ENCODE assay signal across 19 cellular contexts in the genomic region with DNA sequence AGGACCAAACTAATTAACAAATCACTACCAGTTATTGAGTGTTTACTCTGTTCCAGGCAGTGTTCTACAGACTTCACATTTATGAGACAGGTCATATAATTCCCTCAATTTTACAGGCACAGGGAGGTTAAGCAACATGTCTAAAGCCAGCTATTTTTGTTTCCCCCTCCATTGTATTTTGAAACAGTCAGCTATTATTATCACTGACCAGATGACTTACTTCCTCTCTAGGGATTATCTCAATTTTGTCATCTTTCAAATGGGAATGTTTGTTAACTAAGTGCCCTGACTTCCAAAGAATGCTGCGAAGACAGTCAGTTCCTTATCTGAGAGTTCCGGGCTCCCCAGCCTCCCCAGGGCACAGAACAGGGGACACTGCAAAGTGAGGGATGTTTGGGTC. TPM values are rescaled to one million over a fixed set of nuclear protein-coding genes. Genes with fewer than 3 reads are reported as not detected.
DNase-seq lines count a peak whose midpoint lies in the region; ATAC-seq, FAIRE-seq and TF ChIP-seq lines count a peak whose summit lies in the region.
"Had no signal": no experiment of that assay in that cellular context is flagged by ENCODE, and none has a peak within 500 bp of the region (broad histone marks: within the 10 kb centered on the region; RNA-seq: fewer than 3 reads in every experiment).

No MANE protein-coding gene starts in this region.

- no TSS peak for BruUV-seq in GM12878 (replicated peaks; lab: Mats Ljungman, UMichigan)

- no peaks in the 10 kb centered on the region for H3K79me2 ChIP-seq in GM12878 (ENCODE audit: control insufficient read depth, insufficient read depth, low read length)

- no peaks in the 10 kb centered on the region for H3K27me3 ChIP-seq in CD8-positive, alpha-beta memory T cell (ENCODE audit: insufficient read depth, low read length, poor library complexity, severe bottlenecking)
- no peaks in the 10 kb centered on the region for H3K27me3 ChIP-seq in GM12878 (replicated peaks in 1 of 2; ENCODE audit: control insufficient read depth in 2 of 2, insufficient read depth in 2 of 2, low read length in 1 of 2)
- H3K27me3 ChIP-seq in stomach = peaks cover 0 to 10% (median 0%) of the 10 kb centered on the region in 3 donors

- intact Hi-C loops in GM12878 (cut with micrococcal nuclease; ENCODE audit: unreplicated experiment) = no loop called here
- intact Hi-C loops in stomach (cut with DNase I; ENCODE audit: low total_unique reads) = no loop called here

- H3K4me1 ChIP-seq in CD8-positive, alpha-beta memory T cell (ENCODE audit: insufficient read depth, low read length) = peaks cover 7% of the 10 kb centered on the region
- H3K4me1 ChIP-seq in GM12878 (ENCODE audit: control insufficient read depth, insufficient read depth, low read length) = peaks cover 6% of the 10 kb centered on the region; the same call in 1 of the 2 replicates
- peaks cover 0 to 8% (median 6%) of the 10 kb centered on the region in 4 donors for H3K4me1 ChIP-seq in stomach

- RAD21 ChIA-PET in GM12878 (lab: Charles Lee; ENCODE audit: unreplicated experiment) = interaction anchor here (1.0 kb wide), 1 partner anchor 61 kb away, joined by 3 read pairs; a partner anchor contains a TSS

- no peak overlapping the region for H3K9ac ChIP-seq in GM12878 (ENCODE audit: control insufficient read depth, insufficient read depth, low read length)

- no peak for TF ChIP-seq RAD21 in GM12878 (IDR thresholded peaks at IDR 0.05; ENCODE audit: insufficient read depth, low read depth, low read length)

- DNase-seq in CD8-positive, alpha-beta memory T cell = no peak
- peak; percentile 94 for DNase-seq in MV-4-11 (lab: John Stamatoyannopoulos, UW)
- DNase-seq in GM12878 (ENCODE audit: low read depth, low spot score) = no peak
- peak; percentile 23 for DNase-seq in medulla oblongata (ENCODE audit: extremely low spot score)
- DNase-seq in activated effector memory CD4-positive, alpha-beta T cell treated with anti-CD3 and anti-CD28 coated beads, Interleukin-2, amount 50 U/mL, for 16 hours = no peak
- no peak for DNase-seq in NCI-H1694 treated with DMSO at 0.1 percent for 48 hours (lab: John Stamatoyannopoulos, UW)
- no peak for DNase-seq in stomach
- DNase-seq: activated CD4-positive, alpha-beta memory T cell treated with anti-CD3 and anti-CD28 coated beads, Interleukin-2, amount 10 ng/mL, durations not matched to agents 7 days and 5 days; IMR-90; NCI-H1417 treated with DMSO at 0.1 percent for 48 hours; stimulated activated CD4-positive, alpha-beta T cell treated with anti-CD3 and anti-CD28 coated beads, Interleukin-15, amount 100 ng/mL, for 24 hours had no signal

- peaks cover 4 to 5% (median 5%) of the 10 kb centered on the region in 3 donors for H3K4me1 Mint-ChIP-seq in CD8-positive, alpha-beta memory T cell

- no peaks in the 10 kb centered on the region for H3K27me3 Mint-ChIP-seq in CD8-positive, alpha-beta memory T cell

- no peak overlapping the region for H3K4me2 ChIP-seq in GM12878 (ENCODE audit: control insufficient read depth, insufficient read depth)
- H3K4me2 ChIP-seq: GM23338 had no signal

- no peak overlapping the region for H3K27ac Mint-ChIP-seq in CD8-positive, alpha-beta memory T cell
- H3K27ac Mint-ChIP-seq: activated CD4-positive, alpha-beta memory T cell treated with anti-CD3 and anti-CD28 coated beads, Interleukin-2, amount 10 ng/mL, durations not matched to agents 7 days and 5 days; activated T-helper 1 cell treated with anti-CD3 and anti-CD28 coated beads, Interleukin-12 subunit alpha, Interleukin-12 subunit beta, Interleukin-2, Interleukin-4 antibody, amounts not matched to agents 30 ng/mL and 10 ng/mL and 1 ng/mL, durations not matched to agents 14 hours and 24 hours and 36 hours; GM23338 had no signal

- no peak for TF ChIP-seq POLR2A in GM12878 (IDR thresholded peaks at IDR 0.05; ENCODE audit: low read depth, low read length)
- no peak for TF ChIP-seq POLR2A in stomach (IDR thresholded peaks at IDR 0.05)

- H3K4me3 Mint-ChIP-seq in CD8-positive, alpha-beta memory T cell = no peak overlapping the region
- H3K4me3 Mint-ChIP-seq: activated CD4-positive, alpha-beta memory T cell treated with anti-CD3 and anti-CD28 coated beads, Interleukin-2, amount 10 ng/mL, durations not matched to agents 7 days and 5 days; activated T-helper 1 cell treated with anti-CD3 and anti-CD28 coated beads, Interleukin-12 subunit alpha, Interleukin-12 subunit beta, Interleukin-2, Interleukin-4 antibody, amounts not matched to agents 30 ng/mL and 10 ng/mL and 1 ng/mL, durations not matched to agents 14 hours and 24 hours and 36 hours; GM23338; nephron had no signal

- peaks cover 0 to under 1% (median 0%) of the 10 kb centered on the region in 3 donors for H3K36me3 Mint-ChIP-seq in CD8-positive, alpha-beta memory T cell

- 74% methylated on average over 2 of the region's 2 CpGs for WGBS in GM12878 (ENCODE audit: insufficient coverage, insufficient replicate concordance, low lambda C conversion rate, missing lambda C conversion rate)
- WGBS in stomach, 5 donors = 52 to 86% (median 67%) methylated on average over 2 of the region's 2 CpGs

- ATAC-seq in GM12878 (no peak; the same call in 2 of the 3 replicates), HG03354 (IDR thresholded peaks at IDR 0.05; ENCODE audit: poor library complexity, severe bottlenecking, unreplicated experiment) (no peak)
- ATAC-seq: GM23338 had no signal

- H4K20me1 ChIP-seq in GM12878 (ENCODE audit: control insufficient read depth, insufficient read depth) = no peaks in the 10 kb centered on the region

- SMC1A ChIA-PET in GM12878 (lab: Charles Lee; ENCODE audit: uncharacterized antibody, unreplicated experiment) = no interaction called here

- POLR2A ChIA-PET in CD8-positive, alpha-beta memory T cell (lab: Charles Lee) = no interaction called here
- POLR2A ChIA-PET in GM12878 (lab: Charles Lee) = no interaction called here

- peak overlapping the region; percentile 4 for H3K27ac ChIP-seq in CD8-positive, alpha-beta memory T cell (ENCODE audit: low read depth, low read length)
- no peak overlapping the region for H3K27ac ChIP-seq in GM12878 (ENCODE audit: control insufficient read depth, insufficient read depth)
- no peak overlapping the region for H3K27ac ChIP-seq in stomach

- CTCF ChIA-PET in CD8-positive, alpha-beta memory T cell (lab: Charles Lee) = no interaction called here
- CTCF ChIA-PET in GM12878 (lab: Yijun Ruan, JAX) = interaction anchor here (1.4 kb wide), 2 partner anchors 10 to 23 kb away, joined by 3 to 4 read pairs; no protein-coding TSS in a partner anchor

- no peak overlapping the region for H3K4me3 ChIP-seq in CD8-positive, alpha-beta memory T cell (ENCODE audit: low read length)
- H3K4me3 ChIP-seq in GM12878 (no peak overlapping the region), stomach (no peak overlapping the region)
- H3K4me3 ChIP-seq: GM23338, lung had no signal

- H2AFZ ChIP-seq in GM12878 (ENCODE audit: control insufficient read depth, low read depth, low read length) = no peak overlapping the region
- H2AFZ ChIP-seq: GM23338 had no signal

- TF ChIP-seq CTCF in GM12878 (IDR thresholded peaks at IDR 0.05 in 2 of 3, conservative IDR thresholded peaks at IDR 0.05 in 1 of 3; ENCODE audit: control insufficient read depth in 2 of 3, extremely low read depth in 1 of 3, insufficient read depth in 1 of 3, low read depth in 3 of 3, low read length in 3 of 3) (no peak), stomach (IDR thresholded peaks at IDR 0.05) (no peak)

- H3K9me3 Mint-ChIP-seq in CD8-positive, alpha-beta memory T cell = no peaks in the 10 kb centered on the region
- H3K9me3 Mint-ChIP-seq: activated CD4-positive, alpha-beta memory T cell treated with anti-CD3 and anti-CD28 coated beads, Interleukin-2, amount 10 ng/mL, durations not matched to agents 7 days and 5 days; activated T-helper 1 cell treated with anti-CD3 and anti-CD28 coated beads, Interleukin-12 subunit alpha, Interleukin-12 subunit beta, Interleukin-2, Interleukin-4 antibody, amounts not matched to agents 30 ng/mL and 10 ng/mL and 1 ng/mL, durations not matched to agents 14 hours and 24 hours and 36 hours; GM23338; nephron had no signal

- in situ Hi-C loops in GM12878 (cut with MboI) = no loop called here

- no peaks in the 10 kb centered on the region for H3K9me3 ChIP-seq in CD8-positive, alpha-beta memory T cell (ENCODE audit: low read length)
- no peaks in the 10 kb centered on the region for H3K9me3 ChIP-seq in GM12878 (replicated peaks; ENCODE audit: control insufficient read depth, insufficient read depth, low read length)
- H3K9me3 ChIP-seq in stomach = no peaks in the 10 kb centered on the region

- FAIRE-seq in GM12878 (lab: Jason Lieb, UNC) = no peak
- FAIRE-seq: endometrium had no signal

- TF ChIP-seq EP300 in GM12878 (IDR thresholded peaks at IDR 0.05; ENCODE audit: borderline replicate concordance in 1 of 2, control insufficient read depth in 1 of 2, low read depth in 2 of 2, low read length in 2 of 2) (no peak), stomach (IDR thresholded peaks at IDR 0.05) (no peak)

- H3K36me3 ChIP-seq in CD8-positive, alpha-beta memory T cell (ENCODE audit: insufficient read depth, low read length) = no peaks in the 10 kb centered on the region
- H3K36me3 ChIP-seq in GM12878 (ENCODE audit: control insufficient read depth in 2 of 2, insufficient read depth in 2 of 2, low read length in 1 of 2) = no peaks in the 10 kb centered on the region
- no peaks in the 10 kb centered on the region for H3K36me3 ChIP-seq in stomach

RNA-seq across cellular contexts. Expression of a gene that starts 5.6 kb away (rescaled TPM):
- total RNA-seq in CD8-positive, alpha-beta memory T cell = 10 to 100 TPM; 53.1 to 55.8 TPM
- 122 TPM for polyA plus RNA-seq in CD8-positive, alpha-beta memory T cell
- total RNA-seq in GM12878 (2013; cell fraction: nucleolus; rRNA removed) = 47.0 and 48.5 TPM in 2 replicates
- total RNA-seq in GM12878 (2014; rRNA removed) (54.8 and 54.9 TPM in 2 replicates), GM12878 (2014; rRNA removed; fragmentation: Illumina TruSeq; extraction: Trizol) (49.2 and 51.3 TPM in 2 replicates), GM12878 (2021) (87.3 and 87.9 TPM in 2 replicates), stomach (10 to 100 TPM in 4 of 5 donors, 1 to 10 TPM in 1; 2.2 to 45.5 (median 30.3) TPM)
- polyA plus RNA-seq in GM12878 (2011; ENCODE audit: low read depth) = 53.9 TPM
- polyA plus RNA-seq in GM12878 (2011; rRNA removed) (51.1 and 64.8 TPM in 2 replicates), GM12878 (2014; fragmentation: Illumina TruSeq; extraction: Trizol) (38.9 and 82.4 TPM in 2 replicates), GM12878 (2014; fragmentation: Nextera tagmentation; extraction: Ambion mirVana) (10 to 100 TPM in 1 of 2 experiments, 1 to 10 TPM in 1; 7.2 to 14.6 TPM), GM12878 (2014; rRNA removed) (85.7 and 93.8 TPM in 2 replicates), GM12878 (2016; fragmentation: Nextera tagmentation; extraction: Ambion mirVana) (100 to 1,000 TPM in 1 of 2 experiments, 10 to 100 TPM in 1; 99.9 to 102 TPM), stomach (10 to 100 TPM; 21.7 to 33.7 (median 25.8) TPM)
- polyA plus RNA-seq in GM12878 (2011; cell fraction: cytosol; rRNA removed) = 75.2 and 92.2 TPM in 2 replicates
- polyA plus RNA-seq in GM12878 (2011; cell fraction: nucleus; rRNA removed) = 63.7 and 69.2 TPM in 2 replicates
- 77.2 and 87.5 TPM in 2 replicates for polyA plus RNA-seq in GM12878 (2012)
- 49.2 and 69.5 TPM in 2 replicates for polyA minus RNA-seq in GM12878 (2011; rRNA and poly(A)+ RNA removed)
- 20.2 and 23.6 TPM in 2 replicates for polyA minus RNA-seq in GM12878 (2011; cell fraction: cytosol; rRNA and poly(A)+ RNA removed)
- 12.0 and 26.0 TPM in 2 replicates for polyA minus RNA-seq in GM12878 (2011; cell fraction: nucleus; rRNA and poly(A)+ RNA removed)

RNA-seq across cellular contexts. Expression of a gene that starts 7.8 kb away (rescaled TPM):
- total RNA-seq in CD8-positive, alpha-beta memory T cell = not detected
- polyA plus RNA-seq in CD8-positive, alpha-beta memory T cell = not detected
- 0.67 TPM in 1 of 2 replicates, not detected in the other for total RNA-seq in GM12878 (2013; cell fraction: nucleolus; rRNA removed)
- total RNA-seq in GM12878 (2014; rRNA removed) = 0.54 TPM in 1 of 2 replicates, not detected in the other
- 0.18 and 0.23 TPM in 2 replicates for total RNA-seq in GM12878 (2014; rRNA removed; fragmentation: Illumina TruSeq; extraction: Trizol)
- 0.24 and 0.44 TPM in 2 replicates for total RNA-seq in GM12878 (2021)
- polyA plus RNA-seq in GM12878 (2011; ENCODE audit: low read depth) = 0.39 TPM
- polyA plus RNA-seq in GM12878 (2011; rRNA removed) = not detected in 2 replicates
- not detected in 2 replicates for polyA plus RNA-seq in GM12878 (2011; cell fraction: cytosol; rRNA removed)
- polyA plus RNA-seq in GM12878 (2011; cell fraction: nucleus; rRNA removed) = not detected in 2 replicates
- polyA plus RNA-seq in GM12878 (2012) = 0.60 and 1.5 TPM in 2 replicates
- 0.10 TPM in 1 of 2 replicates, not detected in the other for polyA plus RNA-seq in GM12878 (2014; fragmentation: Illumina TruSeq; extraction: Trizol)
- under 1 TPM in 1 of 2 experiments, not detected in 1; 0.14 TPM for polyA plus RNA-seq in GM12878 (2014; fragmentation: Nextera tagmentation; extraction: Ambion mirVana)
- polyA plus RNA-seq in GM12878 (2014; rRNA removed) = 0.16 and 1.1 TPM in 2 replicates
- under 1 TPM in 1 of 2 experiments, not detected in 1; 0.20 TPM for polyA plus RNA-seq in GM12878 (2016; fragmentation: Nextera tagmentation; extraction: Ambion mirVana)
- polyA minus RNA-seq in GM12878 (2011; rRNA and poly(A)+ RNA removed) = not detected in 2 replicates
- not detected in 2 replicates for polyA minus RNA-seq in GM12878 (2011; cell fraction: cytosol; rRNA and poly(A)+ RNA removed)
- polyA minus RNA-seq in GM12878 (2011; cell fraction: nucleus; rRNA and poly(A)+ RNA removed) = not detected in 2 replicates
- total RNA-seq in stomach = not detected
- polyA plus RNA-seq in stomach = not detected
- total RNA-seq: activated CD4-positive, alpha-beta memory T cell treated with anti-CD3 and anti-CD28 coated beads, Interleukin-2, amount 10 ng/mL, durations not matched to agents 7 days and 5 days; activated T-helper 1 cell treated with anti-CD3 and anti-CD28 coated beads, Interleukin-12 subunit alpha, Interleukin-12 subunit beta, Interleukin-2, Interleukin-4 antibody, amounts not matched to agents 30 ng/mL and 10 ng/mL and 1 ng/mL, durations not matched to agents 14 hours and 24 hours and 36 hours; glomerular endothelial cell; GM23338; IMR-90 had no signal
- polyA plus RNA-seq: BJ, GM23338, IMR-90 had no signal

RNA-seq across cellular contexts. Expression of a gene that starts 36.9 kb away (rescaled TPM):
- under 1 TPM; 0.39 to 0.51 TPM for total RNA-seq in CD8-positive, alpha-beta memory T cell
- polyA plus RNA-seq in CD8-positive, alpha-beta memory T cell = not detected
- total RNA-seq in GM12878 (2013; cell fraction: nucleolus; rRNA removed) = 0.86 and 1.1 TPM in 2 replicates
- total RNA-seq in GM12878 (2014; rRNA removed) (0.16 and 0.62 TPM in 2 replicates), GM12878 (2014; rRNA removed; fragmentation: Illumina TruSeq; extraction: Trizol) (0.67 and 0.83 TPM in 2 replicates), GM12878 (2021) (0.74 and 1.2 TPM in 2 replicates), stomach (10 to 100 TPM in 1 of 5 donors, 1 to 10 TPM in 1, under 1 TPM in 1, not detected in 2; 0.45 to 21.3 (median 1.8) TPM)
- polyA plus RNA-seq in GM12878 (2011; ENCODE audit: low read depth) = 0.38 TPM
- polyA plus RNA-seq in GM12878 (2011; rRNA removed) (0.33 and 0.45 TPM in 2 replicates), GM12878 (2014; fragmentation: Illumina TruSeq; extraction: Trizol) (1.1 TPM in 1 of 2 replicates, not detected in the other), GM12878 (2014; fragmentation: Nextera tagmentation; extraction: Ambion mirVana) (under 1 TPM; 0.35 TPM), GM12878 (2014; rRNA removed) (0.27 and 0.77 TPM in 2 replicates), GM12878 (2016; fragmentation: Nextera tagmentation; extraction: Ambion mirVana) (under 1 TPM; 0.36 to 0.42 TPM), stomach (100 to 1,000 TPM in 1 of 3 donors, 10 to 100 TPM in 2; 14.4 to 121 (median 73.2) TPM)
- polyA plus RNA-seq in GM12878 (2011; cell fraction: cytosol; rRNA removed) = 0.60 and 1.1 TPM in 2 replicates
- 3.7 and 5.3 TPM in 2 replicates for polyA plus RNA-seq in GM12878 (2011; cell fraction: nucleus; rRNA removed)
- 0.39 and 0.74 TPM in 2 replicates for polyA plus RNA-seq in GM12878 (2012)
- polyA minus RNA-seq in GM12878 (2011; rRNA and poly(A)+ RNA removed) = 0.26 TPM in 1 of 2 replicates, not detected in the other
- not detected in 2 replicates for polyA minus RNA-seq in GM12878 (2011; cell fraction: cytosol; rRNA and poly(A)+ RNA removed)
- polyA minus RNA-seq in GM12878 (2011; cell fraction: nucleus; rRNA and poly(A)+ RNA removed) = 0.36 TPM in 1 of 2 replicates, not detected in the other
- total RNA-seq: glomerular endothelial cell, GM23338, IMR-90 had no signal

RNA-seq across cellular contexts. Expression of a gene that starts 44.2 kb away (rescaled TPM):
- total RNA-seq in CD8-positive, alpha-beta memory T cell = 100 to 1,000 TPM; 199 to 200 TPM
- 95.0 TPM for polyA plus RNA-seq in CD8-positive, alpha-beta memory T cell
- 119 and 126 TPM in 2 replicates for total RNA-seq in GM12878 (2013; cell fraction: nucleolus; rRNA removed)
- total RNA-seq in GM12878 (2014; rRNA removed) (98.0 and 111 TPM in 2 replicates), GM12878 (2014; rRNA removed; fragmentation: Illumina TruSeq; extraction: Trizol) (142 and 143 TPM in 2 replicates), GM12878 (2021) (79.5 and 85.3 TPM in 2 replicates), stomach (100 to 1,000 TPM in 1 of 5 donors, 10 to 100 TPM in 3, 1 to 10 TPM in 1; 7.2 to 105 (median 21.4) TPM)
- polyA plus RNA-seq in GM12878 (2011; ENCODE audit: low read depth) = 83.3 TPM
- polyA plus RNA-seq in GM12878 (2011; rRNA removed) (54.1 and 71.8 TPM in 2 replicates), GM12878 (2014; fragmentation: Illumina TruSeq; extraction: Trizol) (154 and 200 TPM in 2 replicates), GM12878 (2014; fragmentation: Nextera tagmentation; extraction: Ambion mirVana) (100 to 1,000 TPM in 1 of 2 experiments, 10 to 100 TPM in 1; 98.2 to 119 TPM), GM12878 (2014; rRNA removed) (78.9 and 83.8 TPM in 2 replicates), GM12878 (2016; fragmentation: Nextera tagmentation; extraction: Ambion mirVana) (100 to 1,000 TPM; 109 to 119 TPM), stomach (10 to 100 TPM; 28.2 to 47.8 (median 47.6) TPM)
- polyA plus RNA-seq in GM12878 (2011; cell fraction: cytosol; rRNA removed) = 50.8 and 59.9 TPM in 2 replicates
- 16.8 and 23.9 TPM in 2 replicates for polyA plus RNA-seq in GM12878 (2011; cell fraction: nucleus; rRNA removed)
- 58.3 and 59.3 TPM in 2 replicates for polyA plus RNA-seq in GM12878 (2012)
- 50.1 and 61.2 TPM in 2 replicates for polyA minus RNA-seq in GM12878 (2011; rRNA and poly(A)+ RNA removed)
- polyA minus RNA-seq in GM12878 (2011; cell fraction: cytosol; rRNA and poly(A)+ RNA removed) = 19.4 and 22.1 TPM in 2 replicates
- 23.1 and 36.3 TPM in 2 replicates for polyA minus RNA-seq in GM12878 (2011; cell fraction: nucleus; rRNA and poly(A)+ RNA removed)

RNA-seq across cellular contexts. Expression of a gene that starts 55.3 kb away (rescaled TPM):
- 10 to 100 TPM; 19.2 to 20.6 TPM for total RNA-seq in CD8-positive, alpha-beta memory T cell
- 14.6 TPM for polyA plus RNA-seq in CD8-positive, alpha-beta memory T cell
- total RNA-seq in GM12878 (2013; cell fraction: nucleolus; rRNA removed) = 8.3 and 10.1 TPM in 2 replicates
- total RNA-seq in GM12878 (2014; rRNA removed) = 19.3 and 19.4 TPM in 2 replicates
- total RNA-seq in GM12878 (2014; rRNA removed; fragmentation: Illumina TruSeq; extraction: Trizol) = 6.2 and 6.4 TPM in 2 replicates
- total RNA-seq in GM12878 (2021) = 20.3 and 21.1 TPM in 2 replicates
- polyA plus RNA-seq in GM12878 (2011; ENCODE audit: low read depth) = 5.8 TPM
- polyA plus RNA-seq in GM12878 (2011; rRNA removed) = 2.0 and 3.1 TPM in 2 replicates
- 4.1 and 4.8 TPM in 2 replicates for polyA plus RNA-seq in GM12878 (2011; cell fraction: cytosol; rRNA removed)
- polyA plus RNA-seq in GM12878 (2011; cell fraction: nucleus; rRNA removed) = 22.3 and 23.6 TPM in 2 replicates
- polyA plus RNA-seq in GM12878 (2012) = 12.1 and 14.5 TPM in 2 replicates
- 3.1 and 6.1 TPM in 2 replicates for polyA plus RNA-seq in GM12878 (2014; fragmentation: Illumina TruSeq; extraction: Trizol)
- polyA plus RNA-seq in GM12878 (2014; fragmentation: Nextera tagmentation; extraction: Ambion mirVana) = 1 to 10 TPM in 1 of 2 experiments, under 1 TPM in 1; 0.39 to 1.2 TPM
- polyA plus RNA-seq in GM12878 (2014; rRNA removed) = 14.6 and 16.3 TPM in 2 replicates
- 1 to 10 TPM; 9.4 to 9.5 TPM for polyA plus RNA-seq in GM12878 (2016; fragmentation: Nextera tagmentation; extraction: Ambion mirVana)
- polyA minus RNA-seq in GM12878 (2011; rRNA and poly(A)+ RNA removed) = 3.0 and 7.0 TPM in 2 replicates
- 2.9 and 3.2 TPM in 2 replicates for polyA minus RNA-seq in GM12878 (2011; cell fraction: cytosol; rRNA and poly(A)+ RNA removed)
- polyA minus RNA-seq in GM12878 (2011; cell fraction: nucleus; rRNA and poly(A)+ RNA removed) = 4.2 and 7.2 TPM in 2 replicates
- 100 to 1,000 TPM in 1 of 5 donors, 10 to 100 TPM in 2, 1 to 10 TPM in 2; 5.5 to 118 (median 23.9) TPM for total RNA-seq in stomach
- polyA plus RNA-seq in stomach = 10 to 100 TPM; 13.0 to 16.4 (median 15.1) TPM

Comparison
In these comparisons a context has a peak if more than half of its experiments do, and no peak if none do; other contexts are left out.
1. DNase-seq: peak in MV-4-11 (single experiment) and medulla oblongata (single experiment); none in CD8-positive, alpha-beta memory T cell (0 of 5), GM12878 (single experiment), activated effector memory CD4-positive, alpha-beta T cell treated with anti-CD3 and anti-CD28 coated beads, Interleukin-2, amount 50 U/mL, for 16 hours (single experiment), NCI-H1694 treated with DMSO at 0.1 percent for 48 hours (single experiment) and stomach (single experiment).